Comparison of ENCODE assay signal across 8 cellular contexts in the genomic region with DNA sequence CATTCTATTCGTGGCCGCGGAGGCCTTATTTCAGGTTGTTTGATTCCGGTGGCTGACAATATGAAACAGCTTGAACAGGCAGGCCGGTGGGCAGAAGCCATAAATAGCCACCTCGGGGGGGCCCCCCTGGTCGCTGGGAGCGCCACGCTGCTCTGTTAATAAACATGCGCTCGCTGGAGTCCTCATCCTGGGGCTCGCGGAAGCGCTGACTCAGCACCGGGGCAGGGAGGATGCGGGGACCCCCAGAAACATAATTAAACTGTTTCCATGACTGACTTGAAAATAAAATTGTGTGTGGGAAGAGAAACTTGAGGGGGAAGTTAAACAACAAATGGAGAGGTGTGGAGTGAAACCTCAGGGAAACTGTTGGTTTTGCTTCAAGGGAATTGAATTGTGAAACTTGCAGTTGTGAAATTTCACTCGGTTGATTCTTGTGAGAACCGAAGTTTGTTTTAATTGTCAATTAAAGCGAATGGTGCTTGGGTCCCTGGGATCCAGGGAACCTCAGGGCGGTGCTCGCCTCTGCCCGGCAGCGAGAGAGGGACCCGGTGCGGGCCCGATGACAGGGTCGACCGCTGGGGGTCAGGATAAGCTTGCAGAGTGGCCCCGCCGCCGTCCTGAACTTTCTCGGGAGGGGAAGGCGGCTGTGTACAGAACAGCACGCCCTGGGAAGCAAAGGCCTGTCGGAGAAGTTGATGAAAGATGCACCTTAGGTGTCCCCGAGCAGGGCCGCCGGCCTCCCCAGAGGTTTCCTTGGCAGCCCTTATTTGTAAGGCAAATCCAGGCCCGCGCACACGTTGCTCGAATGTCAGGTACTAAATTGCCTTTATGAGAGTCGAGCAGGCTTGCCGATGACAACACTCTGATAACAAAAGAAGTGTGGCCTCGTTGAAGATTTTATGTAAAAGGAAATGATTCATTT.
DNase-seq lines count a peak whose midpoint lies in the region; ATAC-seq and TF ChIP-seq lines count a peak whose summit lies in the region.

No MANE protein-coding gene starts in this region.

- POLR2A ChIA-PET in SK-N-SH (lab: Yijun Ruan, JAX) = no interaction called here

- TF ChIP-seq RAD21 in SK-N-SH (IDR thresholded peaks at IDR 0.05; ENCODE audit: low read length) = no peak

- no peak overlapping the region for H2AFZ ChIP-seq in SK-N-SH (ENCODE audit: low read depth)

- no peak overlapping the region for H3K9ac ChIP-seq in SK-N-SH

- peak; percentile 77 for ATAC-seq in GM21528 (IDR thresholded peaks at IDR 0.05; ENCODE audit: low FRiP score, unreplicated experiment)
- ATAC-seq in upper lobe of left lung (ENCODE audit: low FRiP score in 2 of 2) = peak; percentile 82 to 91

- CTCF ChIA-PET in SK-N-SH (lab: Yijun Ruan, JAX) = no interaction called here

- H3K4me1 ChIP-seq in neutrophil (ENCODE audit: control insufficient read depth in 1 of 2, insufficient read depth in 1 of 2, low read depth in 1 of 2, low read length in 1 of 2) = peaks cover 16 to 20% of the 10 kb centered on the region in 2 experiments
- H3K4me1 ChIP-seq in upper lobe of left lung = peaks cover 4 to 16% (median 12%) of the 10 kb centered on the region in 4 donors
- peaks cover 9 to 20% of the 10 kb centered on the region in 2 experiments; a peak in 3 of 4 replicates for H3K4me1 ChIP-seq in SK-N-SH (ENCODE audit: control insufficient read depth in 1 of 2, insufficient read depth in 2 of 2, low read depth in 1 of 2, low read length in 1 of 2)

- H3K9me2 ChIP-seq in SK-N-SH = no peaks in the 10 kb centered on the region

- TF ChIP-seq CTCF in neutrophil (IDR thresholded peaks at IDR 0.05) (no peak), upper lobe of left lung (IDR thresholded peaks at IDR 0.05) (peak; percentile 23 to 55 (median 36)), SK-N-SH (IDR thresholded peaks at IDR 0.05) (no peak)

- H3K27me3 ChIP-seq in neutrophil (no peaks in the 10 kb centered on the region), upper lobe of left lung (no peaks in the 10 kb centered on the region), SK-N-SH (ENCODE audit: insufficient read depth) (peaks cover 8% of the 10 kb centered on the region; the same call in 1 of the 2 replicates)

- H3K27ac ChIP-seq in neutrophil = no peak overlapping the region
- peak overlapping the region in 2 of 4 donors; percentile 44 to 45 for H3K27ac ChIP-seq in upper lobe of left lung
- no peak overlapping the region for H3K27ac ChIP-seq in SK-N-SH (ENCODE audit: low read depth in 2 of 2, low read length in 1 of 2)

- H3K9me3 ChIP-seq in neutrophil (no peaks in the 10 kb centered on the region), upper lobe of left lung (no peaks in the 10 kb centered on the region), SK-N-SH (no peaks in the 10 kb centered on the region)

- DNase-seq in ELF-1 (ENCODE audit: low read depth, low spot score) (peak; percentile 89), HuH-7 (ENCODE audit: low spot score) (peak; percentile 78), activated T-cell treated with anti-CD3 and anti-CD28 coated beads for 24 hours (ENCODE audit: low read depth) (peak; percentile 38), germinal center (ENCODE audit: low spot score) (peak; percentile 55), upper lobe of left lung (peak; percentile 73 to 88), SK-N-SH (no peak)

- no peak for TF ChIP-seq EP300 in upper lobe of left lung (IDR thresholded peaks at IDR 0.05)
- no peak for TF ChIP-seq EP300 in SK-N-SH (IDR thresholded peaks at IDR 0.05; ENCODE audit: borderline replicate concordance in 1 of 2, low read depth in 1 of 2, low read length in 1 of 2)

- H4K20me1 ChIP-seq in SK-N-SH (ENCODE audit: insufficient read depth) = no peaks in the 10 kb centered on the region

- H3K36me3 ChIP-seq in neutrophil (no peaks in the 10 kb centered on the region), upper lobe of left lung (no peaks in the 10 kb centered on the region), SK-N-SH (replicated peaks in 1 of 2; ENCODE audit: control insufficient read depth in 1 of 2, insufficient read depth in 2 of 2, low read length in 1 of 2) (no peaks in the 10 kb centered on the region)

- H3K4me2 ChIP-seq in SK-N-SH = no peak overlapping the region

- H3K79me2 ChIP-seq in SK-N-SH (ENCODE audit: insufficient read depth) = no peaks in the 10 kb centered on the region

- TF ChIP-seq POLR2A in upper lobe of left lung (IDR thresholded peaks at IDR 0.05) = no peak

- no peaks in the 10 kb centered on the region for H3F3A ChIP-seq in SK-N-SH (replicated peaks; ENCODE audit: insufficient read depth)

- H3K4me3 ChIP-seq in neutrophil (ENCODE audit: low read depth in 1 of 2, low read length in 1 of 2) (peak overlapping the region; percentile 37 to 45), upper lobe of left lung (peak overlapping the region in 3 of 4 donors; percentile 28 to 45 (median 43)), SK-N-SH (ENCODE audit: low read depth in 2 of 2, low read length in 1 of 2) (no peak overlapping the region; a peak in 1 of 4 replicates)

- 9 to 15% methylated on average over 25 to 40 of the region's 45 CpGs for WGBS in upper lobe of left lung, 2 donors
- 89% methylated on average over 37 of the region's 45 CpGs for WGBS in SK-N-SH (ENCODE audit: low lambda C conversion rate)

TF ChIP-seq in SK-N-SH, 30 proteins besides CTCF, POLR2A, EP300 and RAD21:
- TF ChIP-seq SIN3A (IDR thresholded peaks at IDR 0.05; ENCODE audit: borderline replicate concordance, low read depth, low read length) (no peak), FOXJ3 (CRISPR knock-in tag; IDR thresholded peaks at IDR 0.05) (no peak), RXRA (IDR thresholded peaks at IDR 0.05; ENCODE audit: borderline replicate concordance, low read depth) (no peak), MEF2A (IDR thresholded peaks at IDR 0.05; ENCODE audit: borderline replicate concordance, low read depth) (no peak), RFX5 (IDR thresholded peaks at IDR 0.05; ENCODE audit: low read length) (no peak), NRF1 (IDR thresholded peaks at IDR 0.05; ENCODE audit: low read depth, low read length) (no peak), MXI1 (IDR thresholded peaks at IDR 0.05; ENCODE audit: low read depth, low read length) (no peak), RCOR1 (IDR thresholded peaks at IDR 0.05; ENCODE audit: low read length) (no peak), TCF12 (IDR thresholded peaks at IDR 0.05) (no peak), GATA2 (CRISPR knock-in tag; IDR thresholded peaks at IDR 0.05) (no peak), TEAD4 (IDR thresholded peaks at IDR 0.05; ENCODE audit: borderline replicate concordance, insufficient read depth) (no peak)
- TF ChIP-seq, protein P1, sequence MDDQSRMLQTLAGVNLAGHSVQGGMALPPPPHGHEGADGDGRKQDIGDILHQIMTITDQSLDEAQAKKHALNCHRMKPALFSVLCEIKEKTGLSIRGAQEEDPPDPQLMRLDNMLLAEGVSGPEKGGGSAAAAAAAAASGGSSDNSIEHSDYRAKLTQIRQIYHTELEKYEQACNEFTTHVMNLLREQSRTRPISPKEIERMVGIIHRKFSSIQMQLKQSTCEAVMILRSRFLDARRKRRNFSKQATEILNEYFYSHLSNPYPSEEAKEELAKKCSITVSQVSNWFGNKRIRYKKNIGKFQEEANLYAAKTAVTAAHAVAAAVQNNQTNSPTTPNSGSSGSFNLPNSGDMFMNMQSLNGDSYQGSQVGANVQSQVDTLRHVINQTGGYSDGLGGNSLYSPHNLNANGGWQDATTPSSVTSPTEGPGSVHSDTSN (IDR thresholded peaks at IDR 0.05) = no peak

Comparison
In these comparisons a context has a peak if more than half of its experiments do, and no peak if none do; other contexts are left out.
1. H3K4me3 ChIP-seq: peak in neutrophil (2 of 2) and upper lobe of left lung (3 of 4); none in SK-N-SH (0 of 2).
2. CTCF ChIP-seq: peak in upper lobe of left lung (6 of 6); none in neutrophil (single experiment) and SK-N-SH (single experiment).